13 cellular contexts compared by ENCODE assay signal in genomic region chr2:42847596-42848151, GRCh38. TPM values are rescaled to one million over a fixed set of nuclear protein-coding genes. Genes with fewer than 3 reads are reported as not detected.
"Had no signal": no experiment of that assay in that cellular context is flagged by ENCODE, and none has a peak within 500 bp of the region (broad histone marks: within the 10 kb centered on the region; RNA-seq: fewer than 3 reads in every experiment).

No MANE protein-coding gene starts in this region.

- H3K4me3 Mint-ChIP-seq: activated CD4-positive, alpha-beta memory T cell treated with anti-CD3 and anti-CD28 coated beads for 36 hours; activated naive CD4-positive, alpha-beta T cell treated with anti-CD3 and anti-CD28 coated beads, Interleukin-2, amount 10 ng/mL, durations not matched to agents 7 days and 5 days; dendritic cell treated with granulocyte-macrophage colony-stimulating factor and Interleukin-4, amounts not matched to agents 40 ng/mL and 50 ng/mL, for 4 days had no signal

- H3K4me3 ChIP-seq: cardiac muscle cell, thyroid gland had no signal

- H3K27ac ChIP-seq: cardiac muscle cell, foreskin keratinocyte, thyroid gland had no signal

- H3K27ac Mint-ChIP-seq: activated CD4-positive, alpha-beta memory T cell treated with anti-CD3 and anti-CD28 coated beads for 36 hours; activated naive CD4-positive, alpha-beta T cell treated with anti-CD3 and anti-CD28 coated beads, Interleukin-2, amount 10 ng/mL, durations not matched to agents 7 days and 5 days; dendritic cell treated with granulocyte-macrophage colony-stimulating factor and Interleukin-4, amounts not matched to agents 40 ng/mL and 50 ng/mL, for 4 days had no signal

- H3K9me3 Mint-ChIP-seq: activated CD4-positive, alpha-beta memory T cell treated with anti-CD3 and anti-CD28 coated beads for 36 hours; activated naive CD4-positive, alpha-beta T cell treated with anti-CD3 and anti-CD28 coated beads, Interleukin-2, amount 10 ng/mL, durations not matched to agents 7 days and 5 days; dendritic cell treated with granulocyte-macrophage colony-stimulating factor and Interleukin-4, amounts not matched to agents 40 ng/mL and 50 ng/mL, for 4 days had no signal

- H3K4me1 Mint-ChIP-seq: activated naive CD4-positive, alpha-beta T cell treated with anti-CD3 and anti-CD28 coated beads, Interleukin-2, amount 10 ng/mL, durations not matched to agents 7 days and 5 days had no signal

- H3K9me3 ChIP-seq: thyroid gland had no signal

- H3K36me3 ChIP-seq: cardiac muscle cell, thyroid gland had no signal

- H3K27me3 ChIP-seq: cardiac muscle cell, foreskin keratinocyte, thyroid gland had no signal

- DNase-seq: activated CD4-positive, alpha-beta memory T cell treated with anti-CD3 and anti-CD28 coated beads for 36 hours; activated CD4-positive, alpha-beta T cell treated with anti-CD3 and anti-CD28 coated beads for 48 hours; activated naive CD4-positive, alpha-beta T cell treated with anti-CD3 and anti-CD28 coated beads, Interleukin-2, amount 10 ng/mL, durations not matched to agents 7 days and 5 days; activated T-cell treated with anti-CD3 and anti-CD28 coated beads, Interleukin-2, amount 50 U/mL, for 48 hours; amygdala; effector CD8-positive, alpha-beta T cell; foreskin keratinocyte; stimulated activated CD4-positive, alpha-beta T cell treated with anti-CD3 and anti-CD28 coated beads, Interleukin-4, amount 100 ng/mL, for 24 hours; stimulated activated naive CD4-positive, alpha-beta T cell treated with Interleukin-2 at 50 U/mL for 16 hours; thyroid gland had no signal

- H3K27me3 Mint-ChIP-seq: activated CD4-positive, alpha-beta memory T cell treated with anti-CD3 and anti-CD28 coated beads for 36 hours had no signal

- H3K36me3 Mint-ChIP-seq: activated CD4-positive, alpha-beta memory T cell treated with anti-CD3 and anti-CD28 coated beads for 36 hours; activated naive CD4-positive, alpha-beta T cell treated with anti-CD3 and anti-CD28 coated beads, Interleukin-2, amount 10 ng/mL, durations not matched to agents 7 days and 5 days had no signal

RNA-seq across cellular contexts. Expression of gene HAAO, which starts 55.3 kb away (rescaled TPM):
- polyA plus RNA-seq: neural cell had no signal
